ENCODE assay signal across 11 cellular contexts in the genomic region with DNA sequence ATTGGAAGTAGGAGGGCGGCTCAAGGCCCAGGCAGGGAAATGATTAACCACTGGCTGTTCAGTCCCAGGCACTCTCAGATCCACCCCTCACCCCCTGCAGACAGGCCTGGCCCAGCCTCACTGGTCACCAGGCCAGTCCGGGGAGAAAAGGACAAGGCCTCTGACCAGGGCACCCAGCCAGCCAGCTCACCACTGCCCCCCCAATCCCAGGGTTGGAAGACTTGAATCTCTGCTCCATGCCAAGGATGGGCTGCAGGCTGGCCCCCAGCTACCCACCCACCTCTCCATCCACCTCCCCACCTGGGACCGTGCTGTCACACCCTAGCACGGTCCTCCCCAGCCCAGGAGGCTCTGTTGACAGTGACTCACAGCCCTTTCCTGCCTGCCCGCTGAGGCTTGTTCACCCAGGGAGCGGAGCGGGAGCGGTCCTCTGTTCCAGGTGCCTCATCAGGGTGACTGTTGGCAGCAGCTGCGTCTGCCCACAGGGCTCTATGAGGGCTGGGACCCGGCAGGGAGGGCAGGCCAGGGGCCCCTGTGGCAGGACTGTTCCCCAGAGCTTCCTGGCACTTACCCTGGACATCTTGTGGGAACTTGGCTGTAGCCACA. TPM values are rescaled to one million over a fixed set of nuclear protein-coding genes. Genes with fewer than 3 reads are reported as not detected.
DNase-seq lines count a peak whose midpoint lies in the region; ATAC-seq and TF ChIP-seq lines count a peak whose summit lies in the region.
"Had no signal": no experiment of that assay in that cellular context is flagged by ENCODE, and none has a peak within 500 bp of the region (broad histone marks: within the 10 kb centered on the region; RNA-seq: fewer than 3 reads in every experiment).

No MANE protein-coding gene starts in this region.

- no peaks in the 10 kb centered on the region for H3K9me3 ChIP-seq in HEK293 (ENCODE audit: control insufficient read depth, insufficient read depth, low read depth, low read length)
- H3K9me3 ChIP-seq in RWPE2 (ENCODE audit: severe bottlenecking): no peaks in the 10 kb centered on the region
- H3K9me3 ChIP-seq in left lung: no peaks in the 10 kb centered on the region
- no peaks in the 10 kb centered on the region for H3K9me3 ChIP-seq in suprapubic skin
- H3K9me3 ChIP-seq in OCI-LY7 (ENCODE audit: low read length): no peaks in the 10 kb centered on the region

- BruUV-seq in OCI-LY7 (replicated peaks; lab: Mats Ljungman, UMichigan): no TSS peak

- POLR2A ChIA-PET in HEK293 (lab: Yijun Ruan, JAX) (no interaction called here), OCI-LY7 (lab: Charles Lee) (interaction anchor here (1.0 kb wide), 1 partner anchor 9 kb away, joined by 4 read pairs; no protein-coding TSS in a partner anchor)

- intact Hi-C loops in left lung (cut with DNase I) (no loop called here), OCI-LY7 (cut with micrococcal nuclease; ENCODE audit: unreplicated experiment) (no loop called here)

- CTCF ChIA-PET in HEK293 (lab: Yijun Ruan, JAX): interaction anchor here (1.2 to 2.4 kb wide), 4 partner anchors 12 to 36 kb away, joined by 5 to 13 read pairs (median 8); no protein-coding TSS in a partner anchor
- CTCF ChIA-PET in OCI-LY7 (lab: Charles Lee; ENCODE audit: unreplicated experiment): no interaction called here

- ATAC-seq in RWPE2 (ENCODE audit: low read depth) (peak; percentile 81), left lung (peak; percentile 80), HG02884 (IDR thresholded peaks at IDR 0.05; ENCODE audit: unreplicated experiment) (no peak), HG03442 (IDR thresholded peaks at IDR 0.05; ENCODE audit: unreplicated experiment) (no peak)

- H3K4me1 ChIP-seq in HEK293 (ENCODE audit: control insufficient read depth, insufficient read depth, low read length): no peaks in the 10 kb centered on the region
- H3K4me1 ChIP-seq in RWPE2 (ENCODE audit: insufficient read depth, poor library complexity, severe bottlenecking): peaks cover 22% of the 10 kb centered on the region
- no peaks in the 10 kb centered on the region for H3K4me1 ChIP-seq in left lung
- peaks cover 65% of the 10 kb centered on the region for H3K4me1 ChIP-seq in suprapubic skin
- H3K4me1 ChIP-seq in OCI-LY7 (ENCODE audit: insufficient read depth, low read length, poor library complexity, severe bottlenecking): no peaks in the 10 kb centered on the region

- H3K27ac ChIP-seq in HEK293 (ENCODE audit: extremely low read depth, low read depth, low read length): no peak overlapping the region
- peak overlapping the region; percentile 93 for H3K27ac ChIP-seq in RWPE2 (ENCODE audit: poor library complexity, severe bottlenecking)
- no peak overlapping the region for H3K27ac ChIP-seq in left lung
- H3K27ac ChIP-seq in suprapubic skin: peak overlapping the region; percentile 94
- H3K27ac ChIP-seq in OCI-LY7 (ENCODE audit: low read depth, low read length, poor library complexity, severe bottlenecking): no peak overlapping the region

- no peak for TF ChIP-seq EP300 in suprapubic skin (IDR thresholded peaks at IDR 0.05)

- H3K4me3 ChIP-seq in HEK293 (ENCODE audit: low read depth, low read length): no peak overlapping the region
- peak overlapping the region; percentile 72 for H3K4me3 ChIP-seq in RWPE2 (ENCODE audit: severe bottlenecking)
- peak overlapping the region in 1 of 2 donors; percentile 42 for H3K4me3 ChIP-seq in left lung
- H3K4me3 ChIP-seq in suprapubic skin: peak overlapping the region; percentile 52
- H3K4me3 ChIP-seq in OCI-LY7 (ENCODE audit: low read depth, low read length, poor library complexity, severe bottlenecking): no peak overlapping the region

- H3K79me2 ChIP-seq in OCI-LY7 (ENCODE audit: insufficient read depth, low read depth, low read length): no peaks in the 10 kb centered on the region

- H3K27me3 ChIP-seq in RWPE2 (ENCODE audit: insufficient read depth, poor library complexity, severe bottlenecking) (no peaks in the 10 kb centered on the region), left lung (peaks cover 17 to 44% of the 10 kb centered on the region in 2 donors), suprapubic skin (peaks cover 22% of the 10 kb centered on the region)

- H3K36me3 ChIP-seq in HEK293 (ENCODE audit: control insufficient read depth in 2 of 2, insufficient read depth in 1 of 2, low read length in 2 of 2) (no peaks in the 10 kb centered on the region), RWPE2 (ENCODE audit: low read depth) (peaks cover 21% of the 10 kb centered on the region), left lung (no peaks in the 10 kb centered on the region), suprapubic skin (no peaks in the 10 kb centered on the region), OCI-LY7 (ENCODE audit: insufficient read depth, low read length) (no peaks in the 10 kb centered on the region)

- TF ChIP-seq CTCF in HEK293 (tag by site-specific recombination; IDR thresholded peaks at IDR 0.05): no peak
- no peak for TF ChIP-seq CTCF in RWPE2 (IDR thresholded peaks at IDR 0.05; ENCODE audit: poor library complexity, severe bottlenecking)
- no peak for TF ChIP-seq CTCF in left lung (IDR thresholded peaks at IDR 0.05)
- TF ChIP-seq CTCF in suprapubic skin (IDR thresholded peaks at IDR 0.05): no peak
- no peak for TF ChIP-seq CTCF in OCI-LY7 (conservative IDR thresholded peaks at IDR 0.05; ENCODE audit: low read length)

- no peak overlapping the region for H3K4me2 ChIP-seq in OCI-LY7 (ENCODE audit: low read length)

- H3K9me2 ChIP-seq in OCI-LY7 (ENCODE audit: insufficient read depth, low read length): no peaks in the 10 kb centered on the region

- WGBS in suprapubic skin: 55% methylated on average over 10 of the region's 10 CpGs

- no peaks in the 10 kb centered on the region for H4K20me1 ChIP-seq in OCI-LY7 (ENCODE audit: insufficient read depth, low read length)

- DNase-seq in RWPE2 (ENCODE audit: low spot score): peak; percentile 90
- peak; percentile 79 to 89 for DNase-seq in left lung
- DNase-seq in suprapubic skin (ENCODE audit: low spot score in 2 of 2): peak in 1 of 2 donors; percentile 75
- DNase-seq in OCI-LY7 (ENCODE audit: low spot score): no peak
- DNase-seq: EL, NCI-H774 had no signal

- no peak for TF ChIP-seq POLR2A in suprapubic skin (IDR thresholded peaks at IDR 0.05)

- no peak overlapping the region for H2AFZ ChIP-seq in OCI-LY7 (ENCODE audit: low read length)

TF ChIP-seq in HEK293, 187 proteins besides CTCF, POLR2A, EP300 and RAD21:
- TF ChIP-seq ZNF623 (tag by site-specific recombination; IDR thresholded peaks at IDR 0.05): no peak
- peak; percentile 48; the same call in 1 of the 2 replicates for TF ChIP-seq KLF1 (tag by site-specific recombination; IDR thresholded peaks at IDR 0.05)
- TF ChIP-seq BCL11B (tag by site-specific recombination; IDR thresholded peaks at IDR 0.05; ENCODE audit: low read depth): no peak
- TF ChIP-seq, protein P1, sequence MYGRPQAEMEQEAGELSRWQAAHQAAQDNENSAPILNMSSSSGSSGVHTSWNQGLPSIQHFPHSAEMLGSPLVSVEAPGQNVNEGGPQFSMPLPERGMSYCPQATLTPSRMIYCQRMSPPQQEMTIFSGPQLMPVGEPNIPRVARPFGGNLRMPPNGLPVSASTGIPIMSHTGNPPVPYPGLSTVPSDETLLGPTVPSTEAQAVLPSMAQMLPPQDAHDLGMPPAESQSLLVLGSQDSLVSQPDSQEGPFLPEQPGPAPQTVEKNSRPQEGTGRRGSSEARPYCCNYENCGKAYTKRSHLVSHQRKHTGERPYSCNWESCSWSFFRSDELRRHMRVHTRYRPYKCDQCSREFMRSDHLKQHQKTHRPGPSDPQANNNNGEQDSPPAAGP (tag by site-specific recombination; IDR thresholded peaks at IDR 0.05): peak; percentile 92
- TF ChIP-seq ZNF138 (tag by site-specific recombination; IDR thresholded peaks at IDR 0.05; ENCODE audit: borderline replicate concordance): no peak
- no peak for TF ChIP-seq ZNF16 (tag by site-specific recombination; IDR thresholded peaks at IDR 0.05; ENCODE audit: low read depth)
- no peak for TF ChIP-seq SCRT2 (tag by site-specific recombination; IDR thresholded peaks at IDR 0.05)

RNA-seq across cellular contexts. Expression of a gene that starts 2.2 kb away (rescaled TPM):
- total RNA-seq in left lung (10 to 100 TPM; 20.1 to 37.6 TPM), suprapubic skin (100 to 1,000 TPM; 175 to 303 (median 218) TPM), OCI-LY7 (2022) (not detected in 2 replicates)
- not detected in 2 replicates for total RNA-seq in OCI-LY7 (2014; rRNA removed; shearing (Covaris generic))
- total RNA-seq: T-helper 2 cell treated with Interferon-gamma antibody and Interleukin-4, amounts not matched to agents 100 ng/mL and 5 ng/mL, for 36 hours had no signal

RNA-seq across cellular contexts. Expression of a gene that starts 19.5 kb away (rescaled TPM):
- total RNA-seq in left lung (1 to 10 TPM; 5.0 to 6.5 TPM), suprapubic skin (10 to 100 TPM in 3 of 4 donors, 1 to 10 TPM in 1; 7.9 to 54.6 (median 19.0) TPM), OCI-LY7 (2022) (not detected in 2 replicates)
- not detected in 2 replicates for total RNA-seq in OCI-LY7 (2014; rRNA removed; shearing (Covaris generic))
- total RNA-seq: posterior vena cava; T-helper 2 cell treated with Interferon-gamma antibody and Interleukin-4, amounts not matched to agents 100 ng/mL and 5 ng/mL, for 36 hours had no signal

RNA-seq across cellular contexts. Expression of a gene that starts 24.6 kb away (rescaled TPM):
- under 1 TPM in 1 of 2 donors, not detected in 1; 0.38 TPM for total RNA-seq in left lung
- under 1 TPM in 2 of 4 donors, not detected in 2; 0.23 to 0.44 TPM for total RNA-seq in suprapubic skin
- 0.95 and 4.9 TPM in 2 replicates for total RNA-seq in OCI-LY7 (2014; rRNA removed; shearing (Covaris generic))
- 2.0 and 3.1 TPM in 2 replicates for total RNA-seq in OCI-LY7 (2022)
- total RNA-seq: posterior vena cava; T-helper 2 cell treated with Interferon-gamma antibody and Interleukin-4, amounts not matched to agents 100 ng/mL and 5 ng/mL, for 36 hours had no signal

Comparison
In these comparisons a context has a peak if more than half of its experiments do, and no peak if none do; other contexts are left out.
1. H3K27ac ChIP-seq: peak in RWPE2 (single experiment) and suprapubic skin (single experiment); none in HEK293 (single experiment), left lung (0 of 2) and OCI-LY7 (single experiment).
2. H3K4me3 ChIP-seq: peak in RWPE2 (single experiment) and suprapubic skin (single experiment); none in HEK293 (single experiment) and OCI-LY7 (single experiment).
3. ATAC-seq: peak in RWPE2 (single experiment) and left lung (single experiment); none in HG02884 (single experiment) and HG03442 (single experiment).
4. RNA of a gene that starts 2.2 kb away (total RNA-seq): 175 to 303 TPM in suprapubic skin and 20.1 to 37.6 TPM in left lung; not detected in OCI-LY7; every median in the first group is over 10 times any median in the second.
5. RNA of a gene that starts 19.5 kb away (total RNA-seq): 7.9 to 54.6 TPM in suprapubic skin and 5.0 to 6.5 TPM in left lung; not detected in OCI-LY7; every median in the first group is over 4 times any median in the second.